8 cellular contexts compared by ENCODE assay signal in genomic region chr2:9753276-9753600, GRCh38.
DNase-seq lines count a peak whose midpoint lies in the region; ATAC-seq and TF ChIP-seq lines count a peak whose summit lies in the region.

No MANE protein-coding gene starts in this region.

- no peak overlapping the region for H3K27ac ChIP-seq in dorsolateral prefrontal cortex

- peak; percentile 53 for ATAC-seq in GM21619 (IDR thresholded peaks at IDR 0.05; ENCODE audit: unreplicated experiment)

- intact Hi-C loops in posterior vena cava (cut with DNase I) (loop anchor here in 1 of 2 donors (10.0 kb wide), 1 partner anchor 118 kb away; the partner anchor contains the start of gene YWHAQ), dorsolateral prefrontal cortex (cut with DNase I) (no loop called here)

- DNase-seq in ELF-1 (ENCODE audit: low read depth, low spot score) (peak; percentile 60), LHCN-M2 (ENCODE audit: low read depth) (peak; percentile 95), fibroblast of peridontal ligament (ENCODE audit: extremely low read depth) (peak; percentile 91), posterior vena cava (ENCODE audit: low spot score) (peak; percentile 91), dorsolateral prefrontal cortex (no peak), NCI-H1048 (lab: John Stamatoyannopoulos, UW) (no peak)
- peak; percentile 43 for DNase-seq in activated CD8-positive, alpha-beta memory T cell treated with anti-CD3 and anti-CD28 coated beads, Interleukin-2, amount 50 U/mL, for 24 hours (ENCODE audit: extremely low read depth)

- H3K27me3 ChIP-seq in dorsolateral prefrontal cortex, result peaks cover 0 to 3% (median 0%) of the 10 kb centered on the region in 45 donors

- TF ChIP-seq CTCF in dorsolateral prefrontal cortex (IDR thresholded peaks at IDR 0.05 in 54 of 56, conservative IDR thresholded peaks at IDR 0.05 in 2 of 56; ENCODE audit: low read depth in 1 of 56, partially characterized antibody in 56 of 56), result no peak

- H3K4me3 ChIP-seq in dorsolateral prefrontal cortex, result peak overlapping the region in 4 of 59 donors; percentile 1 to 21 (median 18)

Comparison
In these comparisons a context has a peak if more than half of its experiments do, and no peak if none do; other contexts are left out.
1. DNase-seq: peak in ELF-1 (single experiment), LHCN-M2 (single experiment), activated CD8-positive, alpha-beta memory T cell treated with anti-CD3 and anti-CD28 coated beads, Interleukin-2, amount 50 U/mL, for 24 hours (single experiment), fibroblast of peridontal ligament (single experiment) and posterior vena cava (single experiment); none in dorsolateral prefrontal cortex (0 of 10) and NCI-H1048 (single experiment).